Comparison of ENCODE assay signal across 12 cellular contexts in the genomic region with DNA sequence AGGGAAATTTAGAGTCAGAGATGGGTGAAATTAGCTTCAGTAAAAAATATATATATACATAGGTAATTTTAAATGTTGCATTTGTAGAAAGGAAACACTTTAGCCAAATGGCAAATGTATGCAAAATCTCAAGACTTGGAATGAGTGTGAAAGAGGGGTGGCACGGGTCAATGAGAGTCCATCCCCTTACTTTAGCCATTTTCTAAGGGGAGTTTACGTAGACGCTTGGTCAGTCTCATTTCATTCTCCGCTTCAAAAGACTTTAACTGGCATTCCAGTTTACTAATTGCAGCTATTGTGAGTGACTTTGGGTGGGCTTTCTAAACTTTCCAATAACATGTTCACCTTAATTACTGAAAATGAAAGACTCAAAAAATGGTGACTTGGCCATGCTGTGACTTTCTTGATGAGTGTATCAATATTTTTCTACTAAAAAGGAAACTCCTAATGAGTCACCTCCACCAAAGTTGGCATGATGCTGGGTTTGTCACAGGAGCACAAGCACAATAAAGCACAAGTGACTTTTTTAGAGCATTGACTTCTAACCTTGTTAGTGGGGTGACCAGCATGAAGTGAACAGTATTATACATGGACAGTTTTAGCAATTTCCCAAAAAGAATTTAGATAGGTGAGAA.
DNase-seq lines count a peak whose midpoint lies in the region; ATAC-seq, FAIRE-seq and TF ChIP-seq lines count a peak whose summit lies in the region.
"Had no signal": no experiment of that assay in that cellular context is flagged by ENCODE, and none has a peak within 500 bp of the region (broad histone marks: within the 10 kb centered on the region; RNA-seq: fewer than 3 reads in every experiment).

No MANE protein-coding gene starts in this region.

- no peak overlapping the region for H3K27ac ChIP-seq in RWPE1
- H3K27ac ChIP-seq: PC-9 had no signal

- H3K9me3 Mint-ChIP-seq in activated naive CD8-positive, alpha-beta T cell (ENCODE audit: low read depth), result no peaks in the 10 kb centered on the region
- H3K9me3 Mint-ChIP-seq: immature natural killer cell, neural crest cell had no signal

- peaks cover 10% of the 10 kb centered on the region for H3K4me1 Mint-ChIP-seq in activated naive CD8-positive, alpha-beta T cell (ENCODE audit: low read depth)
- H3K4me1 Mint-ChIP-seq: immature natural killer cell, neural crest cell had no signal

- CTCF ChIA-PET in RWPE1 (lab: Yijun Ruan, JAX), result no interaction called here

- POLR2A ChIA-PET in RWPE1 (lab: Yijun Ruan, JAX; ENCODE audit: low non-redundant PET), result no interaction called here

- no peak for FAIRE-seq in urothelium cell line (lab: Jason Lieb, UNC)

- H3K36me3 Mint-ChIP-seq in activated naive CD8-positive, alpha-beta T cell, result peaks cover 2% of the 10 kb centered on the region
- H3K36me3 Mint-ChIP-seq: immature natural killer cell had no signal

- no peak for DNase-seq in RWPE1 (ENCODE audit: low spot score)
- DNase-seq in urothelium cell line (ENCODE audit: low spot score), result no peak
- no peak for DNase-seq in DMS 273 treated with DMSO at 0.1 percent for 48 hours (lab: John Stamatoyannopoulos, UW)
- DNase-seq in NCI-H128 (lab: John Stamatoyannopoulos, UW; ENCODE audit: unreplicated experiment), result no peak
- DNase-seq: immature natural killer cell, NCI-H1694 treated with DMSO at 0.1 percent for 48 hours, PC-9 had no signal

- H3K27me3 Mint-ChIP-seq in activated naive CD8-positive, alpha-beta T cell, result no peaks in the 10 kb centered on the region

- H3K4me3 Mint-ChIP-seq in activated naive CD8-positive, alpha-beta T cell, result peak overlapping the region; percentile 3
- H3K4me3 Mint-ChIP-seq: immature natural killer cell, neural crest cell had no signal

- TF ChIP-seq CTCF in RWPE1 (conservative IDR thresholded peaks at IDR 0.05; ENCODE audit: low read depth), result no peak

- peak overlapping the region; percentile 81 for H3K27ac Mint-ChIP-seq in activated naive CD8-positive, alpha-beta T cell
- H3K27ac Mint-ChIP-seq: immature natural killer cell had no signal

- ATAC-seq in GM18517 (IDR thresholded peaks at IDR 0.05; ENCODE audit: unreplicated experiment) (peak; percentile 64), GM19452 (IDR thresholded peaks at IDR 0.05; ENCODE audit: unreplicated experiment) (peak; percentile 96), HG03045 (IDR thresholded peaks at IDR 0.05; ENCODE audit: unreplicated experiment) (peak; percentile 91)
